ENCODE assay signal across 24 cellular contexts in the genomic region with DNA sequence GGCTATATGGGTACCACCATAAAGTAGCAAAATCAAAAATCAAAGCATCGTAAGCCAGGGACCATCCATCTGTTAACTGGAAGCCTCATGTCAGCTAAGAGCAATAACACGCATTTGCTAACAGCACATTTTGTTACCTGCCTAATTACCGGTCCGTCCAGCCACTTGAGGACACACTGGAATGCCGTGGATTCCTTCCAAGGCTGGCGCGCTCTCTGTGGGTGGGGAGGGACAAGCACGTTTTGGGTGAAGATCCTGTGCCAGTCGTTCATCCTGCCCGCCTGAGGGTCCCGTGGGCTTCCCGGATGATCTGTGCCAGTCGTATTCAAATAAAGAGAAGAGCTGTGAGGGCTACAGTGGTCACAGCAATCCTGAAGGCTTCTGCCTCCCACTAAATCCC.
"Had no signal": no experiment of that assay in that cellular context is flagged by ENCODE, and none has a peak within 500 bp of the region (broad histone marks: within the 10 kb centered on the region; RNA-seq: fewer than 3 reads in every experiment).

No MANE protein-coding gene starts in this region.

- H3K27ac Mint-ChIP-seq: activated CD8-positive, alpha-beta memory T cell treated with anti-CD3 and anti-CD28 coated beads, Interleukin-2, amount 10 ng/mL, durations not matched to agents 7 days and 5 days; activated CD8-positive, alpha-beta T cell treated with anti-CD3 and anti-CD28 coated beads, Interleukin-2, amount 10 ng/mL, durations not matched to agents 7 days and 5 days; activated naive CD4-positive, alpha-beta T cell treated with anti-CD3 and anti-CD28 coated beads, Interleukin-2, amount 50 U/mL, for 24 hours; activated naive CD8-positive, alpha-beta T cell treated with anti-CD3 and anti-CD28 coated beads, Interleukin-2, amount 50 U/mL, for 24 hours; dendritic cell treated with granulocyte-macrophage colony-stimulating factor and Interleukin-4, amounts not matched to agents 40 ng/mL and 50 ng/mL, for 4 days; memory B cell; natural killer cell; stimulated activated naive CD8-positive, alpha-beta T cell treated with anti-CD3 and anti-CD28 coated beads, Interleukin-15, amount 100 ng/mL, for 72 hours; WTC11 had no signal

- H3K36me3 Mint-ChIP-seq: memory B cell, natural killer cell had no signal

- H3K4me3 Mint-ChIP-seq: activated CD8-positive, alpha-beta memory T cell treated with anti-CD3 and anti-CD28 coated beads, Interleukin-2, amount 10 ng/mL, durations not matched to agents 7 days and 5 days; activated CD8-positive, alpha-beta T cell treated with anti-CD3 and anti-CD28 coated beads, Interleukin-2, amount 10 ng/mL, durations not matched to agents 7 days and 5 days; activated naive CD4-positive, alpha-beta T cell treated with anti-CD3 and anti-CD28 coated beads, Interleukin-2, amount 50 U/mL, for 24 hours; activated naive CD8-positive, alpha-beta T cell treated with anti-CD3 and anti-CD28 coated beads, Interleukin-2, amount 50 U/mL, for 24 hours; dendritic cell treated with granulocyte-macrophage colony-stimulating factor and Interleukin-4, amounts not matched to agents 40 ng/mL and 50 ng/mL, for 4 days; memory B cell; natural killer cell; stimulated activated effector memory CD8-positive, alpha-beta T cell treated with anti-CD3 and anti-CD28 coated beads, Interleukin-12 subunit alpha, Interleukin-12 subunit beta, amount 100 ng/mL, for 72 hours; stimulated activated naive CD8-positive, alpha-beta T cell treated with anti-CD3 and anti-CD28 coated beads, Interleukin-15, amount 100 ng/mL, for 72 hours; WTC11 had no signal

- H3K4me3 ChIP-seq: esophagus muscularis mucosa, heart left ventricle, skin epidermis, upper lobe of left lung had no signal

- ATAC-seq: activated CD8-positive, alpha-beta memory T cell treated with anti-CD3 and anti-CD28 coated beads, Interleukin-2, amount 10 ng/mL, durations not matched to agents 7 days and 5 days; activated CD8-positive, alpha-beta T cell treated with anti-CD3 and anti-CD28 coated beads, Interleukin-2, amount 10 ng/mL, durations not matched to agents 7 days and 5 days; activated naive CD8-positive, alpha-beta T cell treated with anti-CD3 and anti-CD28 coated beads, Interleukin-2, amount 50 U/mL, for 24 hours; foreskin keratinocyte; heart left ventricle; natural killer cell; sciatic nerve; SK-N-SH treated with all-trans-retinoic acid at 6 μM for 48 hours; stimulated activated effector memory CD8-positive, alpha-beta T cell treated with anti-CD3 and anti-CD28 coated beads, Interleukin-12 subunit alpha, Interleukin-12 subunit beta, amount 100 ng/mL, for 72 hours; stimulated activated naive CD8-positive, alpha-beta T cell treated with anti-CD3 and anti-CD28 coated beads, Interleukin-15, amount 100 ng/mL, for 72 hours; WTC11 had no signal

- H3K27ac ChIP-seq: esophagus muscularis mucosa, foreskin keratinocyte, heart left ventricle, skin epidermis, upper lobe of left lung had no signal

- H3K9me3 ChIP-seq: esophagus muscularis mucosa, heart left ventricle, upper lobe of left lung had no signal

- H3K9me3 Mint-ChIP-seq: activated naive CD4-positive, alpha-beta T cell treated with anti-CD3 and anti-CD28 coated beads, Interleukin-2, amount 50 U/mL, for 24 hours; activated naive CD8-positive, alpha-beta T cell treated with anti-CD3 and anti-CD28 coated beads, Interleukin-2, amount 50 U/mL, for 24 hours; dendritic cell treated with granulocyte-macrophage colony-stimulating factor and Interleukin-4, amounts not matched to agents 40 ng/mL and 50 ng/mL, for 4 days; memory B cell; natural killer cell; stimulated activated effector memory CD8-positive, alpha-beta T cell treated with anti-CD3 and anti-CD28 coated beads, Interleukin-12 subunit alpha, Interleukin-12 subunit beta, amount 100 ng/mL, for 72 hours; stimulated activated naive CD8-positive, alpha-beta T cell treated with anti-CD3 and anti-CD28 coated beads, Interleukin-15, amount 100 ng/mL, for 72 hours; WTC11 had no signal

- H3K27me3 ChIP-seq: esophagus muscularis mucosa, foreskin keratinocyte, heart left ventricle, upper lobe of left lung had no signal

- H3K27me3 Mint-ChIP-seq: activated CD8-positive, alpha-beta memory T cell treated with anti-CD3 and anti-CD28 coated beads, Interleukin-2, amount 10 ng/mL, durations not matched to agents 7 days and 5 days; activated naive CD4-positive, alpha-beta T cell treated with anti-CD3 and anti-CD28 coated beads, Interleukin-2, amount 50 U/mL, for 24 hours; activated naive CD8-positive, alpha-beta T cell treated with anti-CD3 and anti-CD28 coated beads, Interleukin-2, amount 50 U/mL, for 24 hours; dendritic cell treated with granulocyte-macrophage colony-stimulating factor and Interleukin-4, amounts not matched to agents 40 ng/mL and 50 ng/mL, for 4 days; memory B cell; stimulated activated naive CD8-positive, alpha-beta T cell treated with anti-CD3 and anti-CD28 coated beads, Interleukin-15, amount 100 ng/mL, for 72 hours had no signal

- DNase-seq: activated CD8-positive, alpha-beta memory T cell treated with anti-CD3 and anti-CD28 coated beads, Interleukin-2, amount 10 ng/mL, durations not matched to agents 7 days and 5 days; activated CD8-positive, alpha-beta T cell treated with anti-CD3 and anti-CD28 coated beads, Interleukin-2, amount 10 ng/mL, durations not matched to agents 7 days and 5 days; activated gamma-delta T cell; activated naive CD8-positive, alpha-beta T cell treated with anti-CD3 and anti-CD28 coated beads, Interleukin-2, amount 50 U/mL, for 24 hours; activated T-cell treated with anti-CD3 and anti-CD28 coated beads, Interleukin-2, amount 50 U/mL, for 48 hours; amygdala; central memory CD4-positive, alpha-beta T cell; foreskin keratinocyte; kidney glomerular epithelial cell; natural killer cell; stimulated activated CD4-positive, alpha-beta T cell treated with anti-CD3 and anti-CD28 coated beads, Interleukin-4, amount 100 ng/mL, for 24 hours; stimulated activated naive CD8-positive, alpha-beta T cell treated with anti-CD3 and anti-CD28 coated beads, Interleukin-15, amount 100 ng/mL, for 72 hours; T-helper 2 cell had no signal
